8 cellular contexts compared by ENCODE assay signal in the genomic region with DNA sequence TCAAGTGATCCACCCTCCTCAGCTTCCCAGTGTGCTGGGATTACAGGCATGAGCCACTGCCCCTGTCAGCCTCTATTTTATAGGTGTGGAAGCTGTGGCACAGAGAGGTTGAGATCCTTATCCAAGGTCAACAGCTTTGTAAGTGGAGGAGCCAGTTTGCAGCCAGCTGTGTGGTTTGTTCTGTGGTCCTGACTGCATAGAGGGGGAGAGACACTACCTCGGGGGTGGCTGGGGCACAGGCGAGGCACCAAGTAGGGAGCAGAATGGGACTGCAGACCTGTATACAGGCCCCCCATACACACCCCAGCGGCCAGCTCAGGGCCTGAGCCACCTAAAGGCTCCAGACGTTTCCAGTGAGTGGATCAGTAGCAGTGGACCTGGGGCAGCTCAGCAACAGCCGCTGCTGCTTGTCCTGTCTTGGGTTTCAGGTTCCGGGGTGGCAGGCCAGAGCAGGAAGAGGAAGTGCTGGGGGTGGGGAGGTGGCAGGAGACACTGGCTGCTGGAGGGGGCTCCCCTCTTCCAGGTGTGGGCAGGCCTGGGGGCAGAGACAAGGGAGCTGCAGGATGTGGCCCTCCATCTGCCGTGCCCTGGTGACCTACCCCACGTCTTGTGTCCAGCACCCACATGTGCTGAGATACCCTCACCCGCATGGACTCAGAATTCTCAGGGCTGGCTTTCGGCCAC. TPM values are rescaled to one million over a fixed set of nuclear protein-coding genes. Genes with fewer than 3 reads are reported as not detected.
DNase-seq lines count a peak whose midpoint lies in the region; ATAC-seq and TF ChIP-seq lines count a peak whose summit lies in the region.

No MANE protein-coding gene starts in this region.

- DNase-seq in GM10266 (ENCODE audit: extremely low spot score): peak; percentile 74
- DNase-seq in activated T-cell treated with anti-CD3 and anti-CD28 coated beads, Interleukin-2, amount 50 U/mL, for 72 hours: peak; percentile 63 to 65
- DNase-seq in cerebellum (ENCODE audit: low spot score): no peak
- DNase-seq in mammary epithelial cell: no peak
- DNase-seq in ACHN: no peak
- no peak for DNase-seq in NOMO-1 treated with DMSO at 0.1 percent for 48 hours (lab: John Stamatoyannopoulos, UW; ENCODE audit: unreplicated experiment)

- H3K4me3 ChIP-seq in neutrophil (ENCODE audit: low read depth in 1 of 2, low read length in 1 of 2) (peak overlapping the region; percentile 24 to 37), mammary epithelial cell (replicated peaks in 1 of 3; ENCODE audit: insufficient read depth in 1 of 3, low read depth in 2 of 3, low read length in 3 of 3) (no peak overlapping the region)

- H3K9me3 ChIP-seq in neutrophil (no peaks in the 10 kb centered on the region), mammary epithelial cell (replicated peaks; ENCODE audit: insufficient read depth, low read length) (no peaks in the 10 kb centered on the region)

- no peak for TF ChIP-seq CTCF in GM10266 (IDR thresholded peaks at IDR 0.05; ENCODE audit: control insufficient read depth, insufficient read depth, low read depth, missing control alignments)
- no peak for TF ChIP-seq CTCF in neutrophil (IDR thresholded peaks at IDR 0.05)
- TF ChIP-seq CTCF in mammary epithelial cell (conservative IDR thresholded peaks at IDR 0.05 in 1 of 2, IDR thresholded peaks at IDR 0.05 in 1 of 2; ENCODE audit: extremely low read depth in 1 of 2, insufficient read depth in 1 of 2, low read depth in 1 of 2, low read length in 2 of 2): no peak

- H3K27ac ChIP-seq in neutrophil (peak overlapping the region; percentile 90), mammary epithelial cell (ENCODE audit: insufficient read depth, low read depth, low read length) (no peak overlapping the region)

- ATAC-seq in HG03354 (IDR thresholded peaks at IDR 0.05; ENCODE audit: poor library complexity, severe bottlenecking, unreplicated experiment): peak; percentile 68
- peak; percentile 75 to 85 for ATAC-seq in activated T-cell treated with anti-CD3 and anti-CD28 coated beads, Interleukin-2, amount 50 U/mL, for 72 hours (replicated peaks in 1 of 2)

- BruUV-seq in mammary epithelial cell (replicated peaks; lab: Mats Ljungman, UMichigan): no TSS peak

- H3K27ac Mint-ChIP-seq in activated T-cell treated with anti-CD3 and anti-CD28 coated beads, Interleukin-2, amount 50 U/mL, for 72 hours: peak overlapping the region; percentile 92

- H3K4me1 ChIP-seq in neutrophil (ENCODE audit: control insufficient read depth in 1 of 2, insufficient read depth in 1 of 2, low read depth in 1 of 2, low read length in 1 of 2): peaks cover 35 to 41% of the 10 kb centered on the region in 2 experiments
- no peaks in the 10 kb centered on the region for H3K4me1 ChIP-seq in mammary epithelial cell (ENCODE audit: insufficient read depth, low read length)

- no peaks in the 10 kb centered on the region for H3K27me3 ChIP-seq in neutrophil
- no peaks in the 10 kb centered on the region for H3K27me3 ChIP-seq in mammary epithelial cell (ENCODE audit: insufficient read depth, low read length)

- dilution Hi-C loops in mammary epithelial cell (cut with HindIII; ENCODE audit: low sequenced_read_pairs): loop anchor here (5.0 to 25.0 kb wide), 2 partner anchors 60 to 125 kb away; no protein-coding TSS in a partner anchor

- in situ Hi-C loops in mammary epithelial cell (cut with MboI; ENCODE audit: low sequenced_read_pairs in 2 of 2): no loop called here
- in situ Hi-C loops in ACHN (cut with HindIII; ENCODE audit: low pct_ligation_motif_present, low pct_unique_long_range_greater_than_20kb, low sequenced_read_pairs): no loop called here

- peaks cover 52% of the 10 kb centered on the region for H3K4me1 Mint-ChIP-seq in activated T-cell treated with anti-CD3 and anti-CD28 coated beads, Interleukin-2, amount 50 U/mL, for 72 hours (ENCODE audit: low read depth)

- H3K4me3 Mint-ChIP-seq in activated T-cell treated with anti-CD3 and anti-CD28 coated beads, Interleukin-2, amount 50 U/mL, for 72 hours: peak overlapping the region; percentile 76 to 78

- 92% methylated on average over 9 of the region's 10 CpGs for WGBS in mammary epithelial cell (ENCODE audit: low coverage, missing lambda C conversion rate)

- no peaks in the 10 kb centered on the region for H4K20me1 ChIP-seq in mammary epithelial cell (ENCODE audit: insufficient read depth, low read length)

- H2AFZ ChIP-seq in mammary epithelial cell (ENCODE audit: low read depth, low read length): no peak overlapping the region

- H3K27me3 Mint-ChIP-seq in activated T-cell treated with anti-CD3 and anti-CD28 coated beads, Interleukin-2, amount 50 U/mL, for 72 hours (ENCODE audit: low read depth): no peaks in the 10 kb centered on the region

- peaks cover 17% of the 10 kb centered on the region for H3K79me2 ChIP-seq in mammary epithelial cell (ENCODE audit: insufficient read depth, low read length)

- peaks cover 0 to 6% of the 10 kb centered on the region in 2 donors for H3K36me3 Mint-ChIP-seq in activated T-cell treated with anti-CD3 and anti-CD28 coated beads, Interleukin-2, amount 50 U/mL, for 72 hours (ENCODE audit: insufficient read depth in 2 of 2)

- H3K4me2 ChIP-seq in mammary epithelial cell (ENCODE audit: insufficient read depth, low read depth, low read length): no peak overlapping the region

- no peak overlapping the region for H3K9ac ChIP-seq in mammary epithelial cell (ENCODE audit: insufficient read depth, low read length)

- CTCF ChIA-PET in mammary epithelial cell (lab: Charles Lee; ENCODE audit: low non-redundant PET): no interaction called here

- intact Hi-C loops in mammary epithelial cell (cut with micrococcal nuclease): no loop called here

- H3K36me3 ChIP-seq in neutrophil (peaks cover 16% of the 10 kb centered on the region), mammary epithelial cell (ENCODE audit: insufficient read depth, low read length) (no peaks in the 10 kb centered on the region)

- no peaks in the 10 kb centered on the region for H3K9me3 Mint-ChIP-seq in activated T-cell treated with anti-CD3 and anti-CD28 coated beads, Interleukin-2, amount 50 U/mL, for 72 hours

RNA-seq across cellular contexts. Expression of a gene that starts 11.0 kb away (rescaled TPM):
- total RNA-seq in activated T-cell treated with anti-CD3 and anti-CD28 coated beads, Interleukin-2, amount 50 U/mL, for 72 hours: 10 to 100 TPM; 35.2 to 39.3 TPM
- total RNA-seq in cerebellum (4.0 TPM), mammary epithelial cell (10 to 100 TPM in 1 of 2 donors, 1 to 10 TPM in 1; 3.3 to 23.1 TPM)
- 21.8 TPM for polyA plus RNA-seq in mammary epithelial cell
- 10.4 TPM for polyA minus RNA-seq in mammary epithelial cell

RNA-seq across cellular contexts. Expression of a gene that starts 32.1 kb away (rescaled TPM):
- 1 to 10 TPM; 2.4 to 3.2 TPM for total RNA-seq in activated T-cell treated with anti-CD3 and anti-CD28 coated beads, Interleukin-2, amount 50 U/mL, for 72 hours
- total RNA-seq in cerebellum (1.6 TPM), mammary epithelial cell (not detected)
- 0.01 TPM for polyA plus RNA-seq in mammary epithelial cell
- polyA minus RNA-seq in mammary epithelial cell: not detected

RNA-seq across cellular contexts. Expression of a gene that starts 56.5 kb away (rescaled TPM):
- 10 to 100 TPM; 43.4 to 47.7 TPM for total RNA-seq in activated T-cell treated with anti-CD3 and anti-CD28 coated beads, Interleukin-2, amount 50 U/mL, for 72 hours
- total RNA-seq in cerebellum: 48.4 TPM
- total RNA-seq in mammary epithelial cell: 10 to 100 TPM; 18.3 to 21.7 TPM
- polyA plus RNA-seq in mammary epithelial cell: 14.3 TPM
- polyA minus RNA-seq in mammary epithelial cell: 20.8 TPM

Comparison
In these comparisons a context has a peak if more than half of its experiments do, and no peak if none do; other contexts are left out.
1. DNase-seq: peak in GM10266 (single experiment) and activated T-cell treated with anti-CD3 and anti-CD28 coated beads, Interleukin-2, amount 50 U/mL, for 72 hours (2 of 2); none in cerebellum (single experiment), mammary epithelial cell (single experiment), ACHN (single experiment) and NOMO-1 treated with DMSO at 0.1 percent for 48 hours (single experiment).
2. H3K4me3 ChIP-seq: peak in neutrophil (2 of 2); none in mammary epithelial cell (0 of 3).